Comparison of ENCODE assay signal across 8 cellular contexts in the genomic region with DNA sequence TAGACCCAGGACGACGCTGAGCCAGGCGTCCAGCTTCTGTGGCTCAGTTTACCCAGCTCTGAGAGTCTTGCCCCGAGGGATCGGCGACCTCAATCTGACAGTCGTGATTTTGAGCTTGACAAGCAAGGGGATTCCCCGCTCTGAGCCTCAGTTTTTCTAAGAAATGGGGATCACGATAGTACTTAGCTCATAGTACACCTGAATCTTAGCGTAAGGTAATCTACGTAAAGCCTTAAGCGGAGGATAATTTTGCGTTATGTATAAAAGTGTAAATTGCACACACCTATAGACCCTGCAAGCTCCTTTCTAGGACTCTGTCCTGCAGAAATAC. TPM values are rescaled to one million over a fixed set of nuclear protein-coding genes. Genes with fewer than 3 reads are reported as not detected.
A peak's percentile ranks its signal among the peaks of the same experiment; 100 is the strongest.
DNase-seq lines count a peak whose midpoint lies in the region; ATAC-seq and TF ChIP-seq lines count a peak whose summit lies in the region.

No MANE protein-coding gene starts in this region.

- peaks cover 15% of the 10 kb centered on the region for H3K4me1 ChIP-seq in OCI-LY3 (ENCODE audit: low read length)

- H4K20me1 ChIP-seq in OCI-LY3 (ENCODE audit: insufficient read depth, low read length), result no peaks in the 10 kb centered on the region

- peak overlapping the region; percentile 100 for H3K4me3 ChIP-seq in OCI-LY3 (ENCODE audit: low read length)
- H3K4me3 ChIP-seq in fibroblast of mammary gland (ENCODE audit: control insufficient read depth, low read depth, low read length), result peak overlapping the region; percentile 98
- peak overlapping the region; percentile 52 to 82 (median 72) for H3K4me3 ChIP-seq in skin epidermis

- H3K4me2 ChIP-seq in OCI-LY3 (ENCODE audit: low read length), result peak overlapping the region; percentile 100

- H3K9me3 ChIP-seq in OCI-LY3 (ENCODE audit: insufficient read depth, low read length), result no peaks in the 10 kb centered on the region

- no peaks in the 10 kb centered on the region for H3K27me3 ChIP-seq in OCI-LY3 (ENCODE audit: low read depth, low read length)

- TF ChIP-seq POLR2A in GM18505 (IDR thresholded peaks at IDR 0.05; ENCODE audit: borderline replicate concordance, extremely low read depth, insufficient read depth, insufficient read length), result no peak

- H3K79me2 ChIP-seq in OCI-LY3 (ENCODE audit: low read length), result peaks cover 21% of the 10 kb centered on the region

- H3K36me3 ChIP-seq in OCI-LY3 (replicated peaks; ENCODE audit: low read depth, low read length), result peaks cover 47% of the 10 kb centered on the region

- H3K9ac ChIP-seq in OCI-LY3 (ENCODE audit: low read length), result peak overlapping the region; percentile 97

- peak overlapping the region; percentile 54 for H3K27ac ChIP-seq in OCI-LY3 (ENCODE audit: low read length)
- H3K27ac ChIP-seq in skin epidermis, result peak overlapping the region in 20 of 21 experiments; percentile 7 to 92 (median 76)

- DNase-seq in fibroblast of mammary gland (ENCODE audit: low read depth) (no peak), amniotic stem cell (lab: John Stamatoyannopoulos, UW) (no peak), left lobe of liver (ENCODE audit: low spot score) (no peak)

- TF ChIP-seq CTCF in OCI-LY3 (IDR thresholded peaks at IDR 0.05; ENCODE audit: low read depth, low read length) (no peak), fibroblast of mammary gland (conservative IDR thresholded peaks at IDR 0.05; ENCODE audit: control insufficient read depth, insufficient read depth, low read depth, low read length) (no peak)

- peak overlapping the region; percentile 66 for H2AFZ ChIP-seq in OCI-LY3 (ENCODE audit: low read depth, low read length)

- ATAC-seq in GM21529 (IDR thresholded peaks at IDR 0.05; ENCODE audit: unreplicated experiment), result peak; percentile 7
- no peak for ATAC-seq in left lobe of liver
- no peak for ATAC-seq in GM18505 (IDR thresholded peaks at IDR 0.05; ENCODE audit: unreplicated experiment)
- ATAC-seq in HG03196 (IDR thresholded peaks at IDR 0.05; ENCODE audit: unreplicated experiment), result no peak

RNA-seq across cellular contexts. Expression of a gene that starts 0.3 kb away (rescaled TPM):
- 16.5 TPM for total RNA-seq in left lobe of liver

RNA-seq across cellular contexts. Expression of a gene that starts 0.6 kb away (rescaled TPM):
- 41.1 TPM for total RNA-seq in left lobe of liver
